Comparison of ENCODE assay signal across 18 cellular contexts in the genomic region with DNA sequence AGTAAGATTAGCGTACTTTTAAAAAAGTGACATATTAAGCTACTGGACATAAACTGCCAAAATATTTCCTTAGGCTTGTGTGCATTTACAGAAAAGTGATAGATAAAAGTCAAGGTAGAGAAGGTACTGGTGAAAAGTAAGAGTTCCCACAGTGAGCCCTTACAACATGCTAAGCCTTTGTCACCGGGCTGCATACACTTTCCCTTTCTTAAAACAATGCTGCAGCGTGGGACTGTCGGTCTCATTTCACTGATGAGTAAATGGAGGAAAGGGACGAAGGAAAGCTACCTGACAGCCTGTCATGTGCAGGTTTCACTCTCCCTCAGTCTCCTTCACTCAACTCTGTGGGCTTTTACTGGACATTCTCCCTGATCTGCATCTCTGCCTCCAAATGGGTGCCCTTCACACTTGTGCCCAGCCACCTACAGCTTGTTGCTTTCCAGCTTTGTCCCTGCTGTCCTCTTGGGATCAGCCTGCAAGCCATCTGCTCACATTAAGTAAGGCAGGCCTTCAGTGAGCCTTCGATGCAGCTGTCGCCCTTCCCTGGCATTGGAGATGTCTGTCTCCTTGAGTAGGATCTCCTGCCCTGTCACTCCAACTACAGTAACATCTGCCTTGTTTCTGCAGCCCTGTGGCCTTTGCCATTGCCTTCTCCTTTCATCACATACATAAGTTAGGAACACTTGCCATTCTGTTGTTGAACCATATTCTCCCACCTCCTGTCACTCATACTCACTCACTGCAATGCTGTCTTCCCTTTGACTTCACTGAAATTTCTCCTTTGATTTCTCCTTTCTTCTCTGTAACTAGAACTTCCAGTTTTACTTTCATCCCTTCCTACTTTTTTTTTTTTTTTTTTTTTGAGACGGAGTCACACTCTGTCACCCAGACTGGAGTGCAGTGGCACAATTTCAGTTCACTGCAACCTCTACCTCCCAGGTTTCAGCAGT. TPM values are rescaled to one million over a fixed set of nuclear protein-coding genes. Genes with fewer than 3 reads are reported as not detected.
DNase-seq lines count a peak whose midpoint lies in the region; ATAC-seq and TF ChIP-seq lines count a peak whose summit lies in the region.
"Had no signal": no experiment of that assay in that cellular context is flagged by ENCODE, and none has a peak within 500 bp of the region (broad histone marks: within the 10 kb centered on the region; RNA-seq: fewer than 3 reads in every experiment).

No MANE protein-coding gene starts in this region.

- no peak overlapping the region for H2AFZ ChIP-seq in IMR-90 (replicated peaks; ENCODE audit: low read length, poor library complexity)

- no peak overlapping the region for H2AK5ac ChIP-seq in IMR-90 (ENCODE audit: low read depth, low read length)

- H3K27ac ChIP-seq in IMR-90 (ENCODE audit: insufficient read depth, low read length), result no peak overlapping the region
- H3K27ac ChIP-seq: prostate gland, uterus had no signal

- H3K4me3 Mint-ChIP-seq in activated T-cell treated with anti-CD3 and anti-CD28 coated beads, Interleukin-2, amount 50 U/mL, for 24 hours, result no peak overlapping the region
- H3K4me3 Mint-ChIP-seq in activated CD8-positive, alpha-beta T cell treated with anti-CD3 and anti-CD28 coated beads for 36 hours, result no peak overlapping the region
- H3K4me3 Mint-ChIP-seq in nephron progenitor cell, result no peak overlapping the region

- H3K56ac ChIP-seq in IMR-90 (ENCODE audit: extremely low read depth, insufficient read depth, low read length), result no peak overlapping the region

- H4K91ac ChIP-seq in IMR-90 (ENCODE audit: insufficient read depth, low read depth, low read length), result no peak overlapping the region

- CTCF ChIA-PET in IMR-90 (lab: Yijun Ruan, JAX), result interaction anchor here (2.0 kb wide), 1 partner anchor 9 kb away, joined by 8 read pairs; no protein-coding TSS in a partner anchor
- CTCF ChIA-PET in activated CD8-positive, alpha-beta T cell treated with anti-CD3 and anti-CD28 coated beads for 36 hours (lab: Charles Lee), result interaction anchor here (1.8 kb wide), 1 partner anchor 8 kb away, joined by 7 read pairs; no protein-coding TSS in a partner anchor

- no peaks in the 10 kb centered on the region for H3K9me3 Mint-ChIP-seq in activated T-cell treated with anti-CD3 and anti-CD28 coated beads, Interleukin-2, amount 50 U/mL, for 24 hours
- no peaks in the 10 kb centered on the region for H3K9me3 Mint-ChIP-seq in activated CD8-positive, alpha-beta T cell treated with anti-CD3 and anti-CD28 coated beads for 36 hours
- H3K9me3 Mint-ChIP-seq in nephron progenitor cell, result no peaks in the 10 kb centered on the region

- H3K27ac Mint-ChIP-seq in activated T-cell treated with anti-CD3 and anti-CD28 coated beads, Interleukin-2, amount 50 U/mL, for 24 hours, result peak overlapping the region; percentile 4
- H3K27ac Mint-ChIP-seq in activated CD8-positive, alpha-beta T cell treated with anti-CD3 and anti-CD28 coated beads for 36 hours, result peak overlapping the region; percentile 22
- H3K27ac Mint-ChIP-seq in nephron progenitor cell, result peak overlapping the region; percentile 33

- POLR2A ChIA-PET in IMR-90 (lab: Charles Lee; ENCODE audit: unreplicated experiment), result interaction anchor here (0.5 kb wide), 1 partner anchor 437 kb away, joined by 3 read pairs; no protein-coding TSS in a partner anchor
- POLR2A ChIA-PET in activated CD8-positive, alpha-beta T cell treated with anti-CD3 and anti-CD28 coated beads for 36 hours (lab: Charles Lee), result no interaction called here

- H3K79me1 ChIP-seq in IMR-90 (ENCODE audit: low read depth in 1 of 2, low read length in 2 of 2), result peaks cover 7 to 40% of the 10 kb centered on the region in 2 experiments

- no peak overlapping the region for H3K9ac ChIP-seq in IMR-90 (ENCODE audit: low read depth, low read length)

- ATAC-seq in IMR-90 (ENCODE audit: low read depth), result no peak
- no peak for ATAC-seq in activated CD8-positive, alpha-beta T cell treated with anti-CD3 and anti-CD28 coated beads for 36 hours
- ATAC-seq in esophagus mucosa, result no peak
- no peak for ATAC-seq in HG02678 (IDR thresholded peaks at IDR 0.05; ENCODE audit: unreplicated experiment)

- H4K8ac ChIP-seq in IMR-90 (ENCODE audit: low read depth in 2 of 2, low read length in 2 of 2), result no peak overlapping the region

- H3K27me3 ChIP-seq in IMR-90 (ENCODE audit: control insufficient read depth, insufficient read depth, low read length), result no peaks in the 10 kb centered on the region
- H3K27me3 ChIP-seq: uterus had no signal

- H4K20me1 ChIP-seq in IMR-90 (ENCODE audit: insufficient read depth, low read length), result peaks cover 19% of the 10 kb centered on the region; the same call in 1 of the 2 replicates

- no peak overlapping the region for H3K4me2 ChIP-seq in IMR-90 (ENCODE audit: low read depth, low read length)

- no TSS peak for BruUV-seq in IMR-90 (replicated peaks; lab: Mats Ljungman, UMichigan)

- no peak overlapping the region for H2BK120ac ChIP-seq in IMR-90 (ENCODE audit: low read depth, low read length)

- intact Hi-C loops in IMR-90 (cut with micrococcal nuclease), result no loop called here
- intact Hi-C loops in activated CD8-positive, alpha-beta T cell treated with anti-CD3 and anti-CD28 coated beads for 36 hours (cut with micrococcal nuclease), result no loop called here

- peaks cover 17% of the 10 kb centered on the region; the same call in 1 of the 2 replicates for H3K9me1 ChIP-seq in IMR-90 (ENCODE audit: insufficient read depth, low read length)

- H3K18ac ChIP-seq in IMR-90 (ENCODE audit: low read depth, low read length), result no peak overlapping the region

- H3K4ac ChIP-seq in IMR-90 (ENCODE audit: low read depth, low read length), result no peak overlapping the region

- no peak overlapping the region for H2BK5ac ChIP-seq in IMR-90 (ENCODE audit: low read depth, low read length, poor library complexity, severe bottlenecking)

- in situ Hi-C loops in IMR-90 (cut with MboI; ENCODE audit: low sequenced_read_pairs), result no loop called here

- dilution Hi-C loops in IMR-90 (cut with HindIII; ENCODE audit: low sequenced_read_pairs, unreplicated experiment), result no loop called here

- no peak overlapping the region for H4K5ac ChIP-seq in IMR-90 (ENCODE audit: low read depth, low read length)

- no peak for DNase-seq in activated T-cell treated with anti-CD3 and anti-CD28 coated beads, Interleukin-2, amount 50 U/mL, for 24 hours
- DNase-seq in activated T-cell treated with anti-CD3 and anti-CD28 coated beads, Interleukin-2, amount 50 U/mL, for 1 hour, result no peak
- DNase-seq in IMR-90 (no peak), nephron progenitor cell (no peak), NCI-H2107 (lab: John Stamatoyannopoulos, UW) (no peak)
- DNase-seq in activated CD8-positive, alpha-beta T cell treated with anti-CD3 and anti-CD28 coated beads for 36 hours, result no peak
- DNase-seq: ACHN, activated gamma-delta T cell treated with Interleukin-2 at 50 U/mL for 16 hours, COR-L47, dermis blood vessel endothelial cell, hippocampal formation, SIG-M5, uterus had no signal

- 80% methylated on average over 1 of the region's 8 CpGs; no CpG with 5 or more reads in 1 of the 2 experiments for WGBS in IMR-90 (ENCODE audit: extremely low coverage in 2 of 2, insufficient read length in 1 of 2), 2 experiments

- H3K27me3 Mint-ChIP-seq in activated T-cell treated with anti-CD3 and anti-CD28 coated beads, Interleukin-2, amount 50 U/mL, for 24 hours, result no peaks in the 10 kb centered on the region
- no peaks in the 10 kb centered on the region for H3K27me3 Mint-ChIP-seq in activated CD8-positive, alpha-beta T cell treated with anti-CD3 and anti-CD28 coated beads for 36 hours
- H3K27me3 Mint-ChIP-seq in nephron progenitor cell (ENCODE audit: low read depth, poor library complexity), result no peaks in the 10 kb centered on the region

- H3K9me3 ChIP-seq in IMR-90 (ENCODE audit: control insufficient read depth, insufficient read depth, low read length), result no peaks in the 10 kb centered on the region
- H3K9me3 ChIP-seq: HAP-1, prostate gland, uterus had no signal

- TF ChIP-seq RAD21 in IMR-90 (IDR thresholded peaks at IDR 0.05; ENCODE audit: low read length), result no peak

- TF ChIP-seq POLR2A in IMR-90 (IDR thresholded peaks at IDR 0.05; ENCODE audit: low read depth, low read length), result no peak

- H3K36me3 Mint-ChIP-seq in activated T-cell treated with anti-CD3 and anti-CD28 coated beads, Interleukin-2, amount 50 U/mL, for 24 hours (ENCODE audit: low read depth), result peaks cover 80% of the 10 kb centered on the region
- peaks cover 30% of the 10 kb centered on the region for H3K36me3 Mint-ChIP-seq in activated CD8-positive, alpha-beta T cell treated with anti-CD3 and anti-CD28 coated beads for 36 hours (ENCODE audit: low read depth)
- H3K36me3 Mint-ChIP-seq in nephron progenitor cell (ENCODE audit: low read depth), result peaks cover 67% of the 10 kb centered on the region

- no peak overlapping the region for H3K4me3 ChIP-seq in IMR-90 (ENCODE audit: insufficient read depth, low read depth, low read length)
- H3K4me3 ChIP-seq: HAP-1, prostate gland, uterus had no signal

- TF ChIP-seq CTCF in IMR-90 (conservative IDR thresholded peaks at IDR 0.05; ENCODE audit: low read depth, low read length), result no peak
- TF ChIP-seq CTCF in activated CD8-positive, alpha-beta T cell treated with anti-CD3 and anti-CD28 coated beads for 36 hours (IDR thresholded peaks at IDR 0.05), result no peak
- no peak for TF ChIP-seq CTCF in nephron progenitor cell (IDR thresholded peaks at IDR 0.05)

- H2BK15ac ChIP-seq in IMR-90 (ENCODE audit: low read depth, low read length), result no peak overlapping the region

- H3K4me1 Mint-ChIP-seq in activated T-cell treated with anti-CD3 and anti-CD28 coated beads, Interleukin-2, amount 50 U/mL, for 24 hours (ENCODE audit: low read depth), result peaks cover 12% of the 10 kb centered on the region
- peaks cover 6% of the 10 kb centered on the region for H3K4me1 Mint-ChIP-seq in activated CD8-positive, alpha-beta T cell treated with anti-CD3 and anti-CD28 coated beads for 36 hours (ENCODE audit: low read depth)
- no peaks in the 10 kb centered on the region for H3K4me1 Mint-ChIP-seq in nephron progenitor cell

- H3K36me3 ChIP-seq in IMR-90 (ENCODE audit: control insufficient read depth, insufficient read depth, low read length), result peaks cover 40% of the 10 kb centered on the region
- H3K36me3 ChIP-seq: uterus had no signal

- H3K4me1 ChIP-seq in IMR-90 (ENCODE audit: control insufficient read depth, insufficient read depth, low read length), result peaks cover 16% of the 10 kb centered on the region
- H3K4me1 ChIP-seq: HAP-1, prostate gland, uterus had no signal

- H2BK20ac ChIP-seq in IMR-90 (ENCODE audit: low read depth, low read length), result no peak overlapping the region

- H3K23ac ChIP-seq in IMR-90 (ENCODE audit: low read depth, low read length), result no peak overlapping the region

- 0 out of 2 replicates have a peak overlapping the region, but pooled peaks have one; percentile 41 for H3K14ac ChIP-seq in IMR-90 (replicated peaks; ENCODE audit: low read depth, low read length)

- H2AK9ac ChIP-seq in IMR-90 (replicated peaks; ENCODE audit: low read depth, low read length, poor library complexity), result peak overlapping the region; percentile 13

RNA-seq across cellular contexts. Expression of gene ROPN1L, which starts 9.3 kb away (rescaled TPM):
- total RNA-seq in IMR-90 (2012; rRNA removed), result 0.28 and 0.36 TPM in 2 replicates
- polyA plus RNA-seq in IMR-90 (2012; rRNA removed), result 0.34 and 0.50 TPM in 2 replicates
- polyA plus RNA-seq in IMR-90 (2012; cell fraction: cytosol; rRNA removed), result 0.60 and 0.67 TPM in 2 replicates
- 0.73 and 1.1 TPM in 2 replicates for polyA plus RNA-seq in IMR-90 (2012; cell fraction: nucleus; rRNA removed; ENCODE audit: low replicate concordance)
- total RNA-seq in activated CD8-positive, alpha-beta T cell treated with anti-CD3 and anti-CD28 coated beads for 36 hours, result not detected
- total RNA-seq in esophagus mucosa, result not detected
- total RNA-seq: HepG2 had no signal
- polyA plus RNA-seq: HepG2 had no signal
